8 cellular contexts compared by ENCODE assay signal in genomic region chr17:20944014-20944905, GRCh38.
DNase-seq lines count a peak whose midpoint lies in the region; ATAC-seq and TF ChIP-seq lines count a peak whose summit lies in the region.

No MANE protein-coding gene starts in this region.

- peak; percentile 75 for TF ChIP-seq CTCF in GM12873 (IDR thresholded peaks at IDR 0.05; ENCODE audit: insufficient read depth, low read depth, low read length, missing control alignments)
- no peak for TF ChIP-seq CTCF in mesothelial cell of epicardium (IDR thresholded peaks at IDR 0.05; ENCODE audit: unreplicated experiment)

- no peaks in the 10 kb centered on the region for H3K9me3 Mint-ChIP-seq in activated naive CD4-positive, alpha-beta T cell treated with anti-CD3 and anti-CD28 coated beads, Interleukin-2, amount 50 U/mL, for 72 hours
- H3K9me3 Mint-ChIP-seq in mesothelial cell of epicardium = peaks cover 7% of the 10 kb centered on the region

- DNase-seq in NCI-H146 treated with DMSO at 0.1 percent for 48 hours (lab: John Stamatoyannopoulos, UW; ENCODE audit: unreplicated experiment) (peak; percentile 82), mesothelial cell of epicardium (ENCODE audit: low spot score in 2 of 2, unreplicated experiment in 2 of 2) (no peak), GF-D8 (lab: John Stamatoyannopoulos, UW) (no peak), OCI-M2 (lab: John Stamatoyannopoulos, UW; ENCODE audit: unreplicated experiment) (no peak)
- DNase-seq in activated naive CD4-positive, alpha-beta T cell treated with anti-CD3 and anti-CD28 coated beads, Interleukin-2, amount 50 U/mL, for 72 hours (ENCODE audit: low spot score in 2 of 2) = peak in 1 of 2 donors; percentile 21

- no peaks in the 10 kb centered on the region for H3K36me3 Mint-ChIP-seq in activated naive CD4-positive, alpha-beta T cell treated with anti-CD3 and anti-CD28 coated beads, Interleukin-2, amount 50 U/mL, for 72 hours
- H3K36me3 Mint-ChIP-seq in mesothelial cell of epicardium = peaks cover 21% of the 10 kb centered on the region

- H3K4me1 Mint-ChIP-seq in mesothelial cell of epicardium = no peaks in the 10 kb centered on the region

- no peaks in the 10 kb centered on the region for H3K27me3 Mint-ChIP-seq in mesothelial cell of epicardium (ENCODE audit: low read depth)

- no peak overlapping the region for H3K27ac Mint-ChIP-seq in activated naive CD4-positive, alpha-beta T cell treated with anti-CD3 and anti-CD28 coated beads, Interleukin-2, amount 50 U/mL, for 72 hours
- peak overlapping the region; percentile 72 for H3K27ac Mint-ChIP-seq in mesothelial cell of epicardium

- no peak overlapping the region for H3K4me3 Mint-ChIP-seq in mesothelial cell of epicardium

- peak; percentile 56 to 64 for ATAC-seq in activated naive CD4-positive, alpha-beta T cell treated with anti-CD3 and anti-CD28 coated beads, Interleukin-2, amount 50 U/mL, for 72 hours
- ATAC-seq in GM18517 (IDR thresholded peaks at IDR 0.05; ENCODE audit: unreplicated experiment) (no peak), GM18498 (IDR thresholded peaks at IDR 0.05; ENCODE audit: unreplicated experiment) (no peak)

Comparison
In these comparisons a context has a peak if more than half of its experiments do, and no peak if none do; other contexts are left out.
1. ATAC-seq: peak in activated naive CD4-positive, alpha-beta T cell treated with anti-CD3 and anti-CD28 coated beads, Interleukin-2, amount 50 U/mL, for 72 hours (2 of 2); none in GM18517 (single experiment) and GM18498 (single experiment).